Comparison of ENCODE assay signal across 19 cellular contexts in the genomic region with DNA sequence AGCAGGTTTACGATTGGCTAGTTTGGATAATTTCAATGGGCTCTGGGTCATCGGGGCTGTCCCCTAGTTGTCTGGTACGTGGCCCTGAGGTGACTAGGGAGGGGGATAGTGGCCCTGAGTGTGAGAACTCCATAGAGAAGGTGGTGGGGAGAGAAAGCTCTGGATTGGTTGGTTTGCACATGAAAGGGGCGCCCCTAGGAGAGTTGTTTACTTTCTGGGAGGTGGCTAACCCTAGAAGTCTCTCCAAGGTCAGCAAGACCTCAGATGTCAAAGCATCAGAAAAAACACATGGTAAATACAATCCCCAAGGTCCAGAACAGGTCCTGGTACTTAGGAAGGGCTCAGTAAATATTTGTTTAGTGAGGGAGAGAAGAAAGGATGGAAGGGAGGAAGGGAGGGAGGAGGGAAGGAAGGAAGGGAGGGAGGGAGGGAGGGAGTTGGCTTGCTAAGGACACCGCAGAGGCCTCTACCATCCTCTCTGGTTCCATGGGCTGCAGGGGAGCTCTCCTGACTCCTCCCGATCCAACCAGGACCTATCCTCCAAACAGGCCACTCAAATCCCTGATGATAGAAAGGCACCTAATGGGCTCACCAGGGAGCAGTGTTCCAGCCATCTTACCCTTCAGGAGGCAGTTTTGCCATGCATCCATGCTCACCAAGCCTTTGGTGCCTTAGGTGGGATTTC. TPM values are rescaled to one million over a fixed set of nuclear protein-coding genes. Genes with fewer than 3 reads are reported as not detected.
"Had no signal": no experiment of that assay in that cellular context is flagged by ENCODE, and none has a peak within 500 bp of the region (broad histone marks: within the 10 kb centered on the region; RNA-seq: fewer than 3 reads in every experiment).

No MANE protein-coding gene starts in this region.

- DNase-seq: activated naive CD4-positive, alpha-beta T cell treated with anti-CD3 and anti-CD28 coated beads, Interleukin-2, amount 50 U/mL, for 16 hours; adrenal gland; central memory CD4-positive, alpha-beta T cell; cortex of kidney; effector memory CD4-positive, alpha-beta T cell; gastrocnemius medialis; left cardiac atrium; naive thymus-derived CD4-positive, alpha-beta T cell; occipital lobe; stimulated activated CD4-positive, alpha-beta T cell treated with anti-CD3 and anti-CD28 coated beads, Interleukin-12 subunit alpha, Interleukin-12 subunit beta, amount 100 ng/mL, for 4 hours; stimulated activated naive CD4-positive, alpha-beta T cell; substantia nigra; transverse colon had no signal

- ATAC-seq: activated CD4-positive, CD25-positive, alpha-beta regulatory T cell treated with anti-CD3 and anti-CD28 coated beads, Interleukin-2, amount 50 U/mL, for 24 hours; gastrocnemius medialis; left cardiac atrium; sciatic nerve had no signal

- H3K9me3 ChIP-seq: adrenal gland, gastrocnemius medialis, transverse colon had no signal

- H3K9me3 Mint-ChIP-seq: naive thymus-derived CD4-positive, alpha-beta T cell had no signal

- H3K36me3 ChIP-seq: adrenal gland, gastrocnemius medialis, transverse colon had no signal

- H3K27ac Mint-ChIP-seq: naive thymus-derived CD4-positive, alpha-beta T cell had no signal

- H3K27ac ChIP-seq: adrenal gland, epithelial cell of prostate, gastrocnemius medialis, transverse colon had no signal

- H3K4me3 ChIP-seq: adrenal gland, gastrocnemius medialis, lung, transverse colon had no signal

RNA-seq across cellular contexts. Expression of gene TRH, which starts 3.0 kb away (rescaled TPM):
- total RNA-seq: adrenal gland; gastrocnemius medialis; left cardiac atrium; naive thymus-derived CD4-positive, alpha-beta T cell; pulmonary artery endothelial cell; sciatic nerve; T-helper 2 cell treated with Interferon-gamma antibody and Interleukin-4, amounts not matched to agents 100 ng/mL and 5 ng/mL, for 36 hours; transverse colon had no signal
